Comparison of ENCODE assay signal across 1 cellular context in genomic region chr6:53854843-53855567, GRCh38.
TF ChIP-seq lines count a peak whose summit lies in the region.

No MANE protein-coding gene starts in this region.

TF ChIP-seq in HepG2, 621 proteins besides CTCF, POLR2A, EP300 and RAD21 (continued from another document and continues in another):
- TF ChIP-seq, protein P1, sequence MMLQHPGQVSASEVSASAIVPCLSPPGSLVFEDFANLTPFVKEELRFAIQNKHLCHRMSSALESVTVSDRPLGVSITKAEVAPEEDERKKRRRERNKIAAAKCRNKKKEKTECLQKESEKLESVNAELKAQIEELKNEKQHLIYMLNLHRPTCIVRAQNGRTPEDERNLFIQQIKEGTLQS (CRISPR knock-in tag; IDR thresholded peaks at IDR 0.05), result 0 out of 2 replicates have a peak, but pooled peaks have one; percentile 26
- TF ChIP-seq KAT2B (IDR thresholded peaks at IDR 0.05; ENCODE audit: borderline replicate concordance, low read depth, low read length) (0 out of 2 replicates have a peak, but pooled peaks have one; percentile 13), CREB1 (IDR thresholded peaks at IDR 0.05) (no peak), CREB1 (CRISPR knock-in tag; IDR thresholded peaks at IDR 0.05) (peak; percentile 77), ZFP36L2 (CRISPR knock-in tag; IDR thresholded peaks at IDR 0.05) (0 out of 2 replicates have a peak, but pooled peaks have one; percentile 15), RXRA (CRISPR knock-in tag; IDR thresholded peaks at IDR 0.05) (peak; percentile 21; the same call in 1 of the 2 replicates), MIXL1 (CRISPR knock-in tag; IDR thresholded peaks at IDR 0.05) (peak; percentile 69), FOXK2 (IDR thresholded peaks at IDR 0.05) (peak; percentile 60; the same call in 1 of the 2 replicates), TFDP1 (CRISPR knock-in tag; IDR thresholded peaks at IDR 0.05; ENCODE audit: borderline replicate concordance) (peak; percentile 44; the same call in 1 of the 2 replicates), HCFC1 (IDR thresholded peaks at IDR 0.05; ENCODE audit: low read depth, low read length) (no peak), PCBP1 (IDR thresholded peaks at IDR 0.05; ENCODE audit: borderline replicate concordance, low read depth, low read length) (no peak), FOXJ3 (CRISPR knock-in tag; IDR thresholded peaks at IDR 0.05; ENCODE audit: borderline replicate concordance) (peak; percentile 57; the same call in 1 of the 2 replicates), ZNF136 (CRISPR knock-in tag; IDR thresholded peaks at IDR 0.05; ENCODE audit: low read depth) (0 out of 2 replicates have a peak, but pooled peaks have one; percentile 50), ZSCAN22 (CRISPR knock-in tag; IDR thresholded peaks at IDR 0.05) (no peak), DNMT3B (CRISPR knock-in tag; conservative IDR thresholded peaks at IDR 0.05) (no peak), SOX5 (CRISPR knock-in tag; IDR thresholded peaks at IDR 0.05; ENCODE audit: borderline replicate concordance) (peak; percentile 93; the same call in 1 of the 2 replicates), FOXO1 (CRISPR knock-in tag; IDR thresholded peaks at IDR 0.05) (peak; percentile 69; the same call in 1 of the 2 replicates), PITX1 (CRISPR knock-in tag; IDR thresholded peaks at IDR 0.05) (0 out of 2 replicates have a peak, but pooled peaks have one; percentile 45), RCOR2 (CRISPR knock-in tag; IDR thresholded peaks at IDR 0.05) (peak; percentile 80; the same call in 1 of the 2 replicates), ZFP36L1 (CRISPR knock-in tag; IDR thresholded peaks at IDR 0.05) (peak; percentile 78), RFXAP (CRISPR knock-in tag; IDR thresholded peaks at IDR 0.05; ENCODE audit: borderline replicate concordance) (no peak), KDM6A (CRISPR knock-in tag; IDR thresholded peaks at IDR 0.05; ENCODE audit: low read depth) (peak; percentile 56; the same call in 1 of the 2 replicates), ASH2L (IDR thresholded peaks at IDR 0.05; ENCODE audit: insufficient read length, low read depth, low read length) (peak; percentile 62), SRF (IDR thresholded peaks at IDR 0.05; ENCODE audit: low read depth, low read length) (peak; percentile 96), SOX6 (IDR thresholded peaks at IDR 0.05) (no peak), SOX6 (CRISPR knock-in tag; IDR thresholded peaks at IDR 0.05) (peak; percentile 95), PRMT3 (CRISPR knock-in tag; IDR thresholded peaks at IDR 0.05; ENCODE audit: borderline replicate concordance, low read depth) (no peak), GATA4 (IDR thresholded peaks at IDR 0.05; ENCODE audit: borderline replicate concordance, low read depth) (peak; percentile 78; the same call in 1 of the 2 replicates), HIC2 (CRISPR knock-in tag; IDR thresholded peaks at IDR 0.05; ENCODE audit: low read depth) (peak; percentile 74; the same call in 1 of the 2 replicates), FOXA3 (CRISPR knock-in tag; IDR thresholded peaks at IDR 0.05) (peak; percentile 84), ZBTB3 (CRISPR knock-in tag; IDR thresholded peaks at IDR 0.05; ENCODE audit: borderline replicate concordance, low read depth) (0 out of 2 replicates have a peak, but pooled peaks have one; percentile 46), KLF16 (CRISPR knock-in tag; IDR thresholded peaks at IDR 0.05) (peak in 1 of 2 experiments; percentile 38; a peak in 1 of 4 replicates), RELA (CRISPR knock-in tag; IDR thresholded peaks at IDR 0.05) (peak; percentile 100), SUZ12 (IDR thresholded peaks at IDR 0.05; ENCODE audit: low read depth, low read length) (no peak), TARDBP (CRISPR knock-in tag; IDR thresholded peaks at IDR 0.05) (peak; percentile 54; the same call in 1 of the 2 replicates), KLF9 (CRISPR knock-in tag; IDR thresholded peaks at IDR 0.05; ENCODE audit: low read depth) (no peak), NFKBIZ (CRISPR knock-in tag; IDR thresholded peaks at IDR 0.05) (peak; percentile 92), ELF4 (CRISPR knock-in tag; IDR thresholded peaks at IDR 0.05; ENCODE audit: borderline replicate concordance) (peak; percentile 70; the same call in 1 of the 2 replicates), ZGPAT (CRISPR knock-in tag; IDR thresholded peaks at IDR 0.05) (peak; percentile 80)
- TF ChIP-seq, protein P2, sequence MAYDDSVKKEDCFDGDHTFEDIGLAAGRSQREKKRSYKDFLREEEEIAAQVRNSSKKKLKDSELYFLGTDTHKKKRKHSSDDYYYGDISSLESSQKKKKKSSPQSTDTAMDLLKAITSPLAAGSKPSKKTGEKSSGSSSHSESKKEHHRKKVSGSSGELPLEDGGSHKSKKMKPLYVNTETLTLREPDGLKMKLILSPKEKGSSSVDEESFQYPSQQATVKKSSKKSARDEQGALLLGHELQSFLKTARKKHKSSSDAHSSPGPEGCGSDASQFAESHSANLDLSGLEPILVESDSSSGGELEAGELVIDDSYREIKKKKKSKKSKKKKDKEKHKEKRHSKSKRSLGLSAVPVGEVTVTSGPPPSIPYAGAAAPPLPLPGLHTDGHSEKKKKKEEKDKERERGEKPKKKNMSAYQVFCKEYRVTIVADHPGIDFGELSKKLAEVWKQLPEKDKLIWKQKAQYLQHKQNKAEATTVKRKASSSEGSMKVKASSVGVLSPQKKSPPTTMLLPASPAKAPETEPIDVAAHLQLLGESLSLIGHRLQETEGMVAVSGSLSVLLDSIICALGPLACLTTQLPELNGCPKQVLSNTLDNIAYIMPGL (CRISPR knock-in tag; IDR thresholded peaks at IDR 0.05; ENCODE audit: borderline replicate concordance in 1 of 2, low read depth in 1 of 2), result peak in 1 of 2 experiments; percentile 28; a peak in 1 of 4 replicates
- TF ChIP-seq, protein P3, sequence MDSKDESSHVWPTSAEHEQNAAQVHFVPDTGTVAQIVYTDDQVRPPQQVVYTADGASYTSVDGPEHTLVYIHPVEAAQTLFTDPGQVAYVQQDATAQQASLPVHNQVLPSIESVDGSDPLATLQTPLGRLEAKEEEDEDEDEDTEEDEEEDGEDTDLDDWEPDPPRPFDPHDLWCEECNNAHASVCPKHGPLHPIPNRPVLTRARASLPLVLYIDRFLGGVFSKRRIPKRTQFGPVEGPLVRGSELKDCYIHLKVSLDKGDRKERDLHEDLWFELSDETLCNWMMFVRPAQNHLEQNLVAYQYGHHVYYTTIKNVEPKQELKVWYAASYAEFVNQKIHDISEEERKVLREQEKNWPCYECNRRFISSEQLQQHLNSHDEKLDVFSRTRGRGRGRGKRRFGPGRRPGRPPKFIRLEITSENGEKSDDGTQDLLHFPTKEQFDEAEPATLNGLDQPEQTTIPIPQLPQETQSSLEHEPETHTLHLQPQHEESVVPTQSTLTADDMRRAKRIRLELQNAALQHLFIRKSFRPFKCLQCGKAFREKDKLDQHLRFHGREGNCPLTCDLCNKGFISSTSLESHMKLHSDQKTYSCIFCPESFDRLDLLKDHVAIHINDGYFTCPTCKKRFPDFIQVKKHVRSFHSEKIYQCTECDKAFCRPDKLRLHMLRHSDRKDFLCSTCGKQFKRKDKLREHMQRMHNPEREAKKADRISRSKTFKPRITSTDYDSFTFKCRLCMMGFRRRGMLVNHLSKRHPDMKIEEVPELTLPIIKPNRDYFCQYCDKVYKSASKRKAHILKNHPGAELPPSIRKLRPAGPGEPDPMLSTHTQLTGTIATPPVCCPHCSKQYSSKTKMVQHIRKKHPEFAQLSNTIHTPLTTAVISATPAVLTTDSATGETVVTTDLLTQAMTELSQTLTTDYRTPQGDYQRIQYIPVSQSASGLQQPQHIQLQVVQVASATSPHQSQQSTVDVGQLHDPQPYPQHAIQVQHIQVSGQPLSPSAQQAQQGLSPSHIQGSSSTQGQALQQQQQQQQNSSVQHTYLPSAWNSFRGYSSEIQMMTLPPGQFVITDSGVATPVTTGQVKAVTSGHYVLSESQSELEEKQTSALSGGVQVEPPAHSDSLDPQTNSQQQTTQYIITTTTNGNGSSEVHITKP (CRISPR knock-in tag; IDR thresholded peaks at IDR 0.05; ENCODE audit: low read depth), result 0 out of 2 replicates have a peak, but pooled peaks have one; percentile 35
- TF ChIP-seq, protein P4, sequence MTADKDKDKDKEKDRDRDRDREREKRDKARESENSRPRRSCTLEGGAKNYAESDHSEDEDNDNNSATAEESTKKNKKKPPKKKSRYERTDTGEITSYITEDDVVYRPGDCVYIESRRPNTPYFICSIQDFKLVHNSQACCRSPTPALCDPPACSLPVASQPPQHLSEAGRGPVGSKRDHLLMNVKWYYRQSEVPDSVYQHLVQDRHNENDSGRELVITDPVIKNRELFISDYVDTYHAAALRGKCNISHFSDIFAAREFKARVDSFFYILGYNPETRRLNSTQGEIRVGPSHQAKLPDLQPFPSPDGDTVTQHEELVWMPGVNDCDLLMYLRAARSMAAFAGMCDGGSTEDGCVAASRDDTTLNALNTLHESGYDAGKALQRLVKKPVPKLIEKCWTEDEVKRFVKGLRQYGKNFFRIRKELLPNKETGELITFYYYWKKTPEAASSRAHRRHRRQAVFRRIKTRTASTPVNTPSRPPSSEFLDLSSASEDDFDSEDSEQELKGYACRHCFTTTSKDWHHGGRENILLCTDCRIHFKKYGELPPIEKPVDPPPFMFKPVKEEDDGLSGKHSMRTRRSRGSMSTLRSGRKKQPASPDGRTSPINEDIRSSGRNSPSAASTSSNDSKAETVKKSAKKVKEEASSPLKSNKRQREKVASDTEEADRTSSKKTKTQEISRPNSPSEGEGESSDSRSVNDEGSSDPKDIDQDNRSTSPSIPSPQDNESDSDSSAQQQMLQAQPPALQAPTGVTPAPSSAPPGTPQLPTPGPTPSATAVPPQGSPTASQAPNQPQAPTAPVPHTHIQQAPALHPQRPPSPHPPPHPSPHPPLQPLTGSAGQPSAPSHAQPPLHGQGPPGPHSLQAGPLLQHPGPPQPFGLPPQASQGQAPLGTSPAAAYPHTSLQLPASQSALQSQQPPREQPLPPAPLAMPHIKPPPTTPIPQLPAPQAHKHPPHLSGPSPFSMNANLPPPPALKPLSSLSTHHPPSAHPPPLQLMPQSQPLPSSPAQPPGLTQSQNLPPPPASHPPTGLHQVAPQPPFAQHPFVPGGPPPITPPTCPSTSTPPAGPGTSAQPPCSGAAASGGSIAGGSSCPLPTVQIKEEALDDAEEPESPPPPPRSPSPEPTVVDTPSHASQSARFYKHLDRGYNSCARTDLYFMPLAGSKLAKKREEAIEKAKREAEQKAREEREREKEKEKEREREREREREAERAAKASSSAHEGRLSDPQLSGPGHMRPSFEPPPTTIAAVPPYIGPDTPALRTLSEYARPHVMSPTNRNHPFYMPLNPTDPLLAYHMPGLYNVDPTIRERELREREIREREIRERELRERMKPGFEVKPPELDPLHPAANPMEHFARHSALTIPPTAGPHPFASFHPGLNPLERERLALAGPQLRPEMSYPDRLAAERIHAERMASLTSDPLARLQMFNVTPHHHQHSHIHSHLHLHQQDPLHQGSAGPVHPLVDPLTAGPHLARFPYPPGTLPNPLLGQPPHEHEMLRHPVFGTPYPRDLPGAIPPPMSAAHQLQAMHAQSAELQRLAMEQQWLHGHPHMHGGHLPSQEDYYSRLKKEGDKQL (CRISPR knock-in tag; IDR thresholded peaks at IDR 0.05; ENCODE audit: low read depth), result peak; percentile 44
